20 cellular contexts compared by ENCODE assay signal in the genomic region with DNA sequence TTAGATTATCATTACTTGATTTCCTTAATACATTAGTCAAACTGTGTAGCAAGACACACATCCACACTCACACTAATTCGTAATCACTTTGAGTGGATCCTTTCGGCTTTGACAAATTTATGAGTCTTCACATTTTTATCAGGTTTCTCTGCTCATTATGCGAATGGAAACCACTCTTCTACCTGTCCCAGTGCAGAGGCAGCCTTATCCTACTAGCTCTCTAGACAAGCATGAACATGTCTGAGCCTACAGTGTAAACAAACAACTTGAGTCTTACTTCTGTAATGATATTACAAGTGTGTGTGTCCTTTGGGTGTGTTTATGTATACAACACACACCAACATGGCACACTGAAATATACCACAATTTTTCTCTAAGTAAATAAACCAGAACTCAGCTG.
DNase-seq lines count a peak whose midpoint lies in the region; FAIRE-seq and TF ChIP-seq lines count a peak whose summit lies in the region.
"Had no signal": no experiment of that assay in that cellular context is flagged by ENCODE, and none has a peak within 500 bp of the region (broad histone marks: within the 10 kb centered on the region; RNA-seq: fewer than 3 reads in every experiment).

No MANE protein-coding gene starts in this region.

- TF ChIP-seq EP300 in H1 (IDR thresholded peaks at IDR 0.05; ENCODE audit: borderline replicate concordance in 1 of 2, low read depth in 2 of 2, low read length in 2 of 2), result no peak

- no peak overlapping the region for H2BK5ac ChIP-seq in H1 (ENCODE audit: low read depth, low read length)

- no peak for FAIRE-seq in H1 (lab: Jason Lieb, UNC)
- FAIRE-seq: H54 had no signal

- H3K18ac ChIP-seq in H1 (ENCODE audit: extremely low read depth, low read length), result no peak overlapping the region

- H3K4me1 ChIP-seq in HEK293 (ENCODE audit: control insufficient read depth, insufficient read depth, low read length) (no peaks in the 10 kb centered on the region), H1 (replicated peaks in 1 of 4; ENCODE audit: control insufficient read depth in 3 of 4, insufficient read depth in 4 of 4, low read length in 3 of 4) (peaks cover 0 to 4% (median 1%) of the 10 kb centered on the region in 4 experiments; a peak in 2 of 7 replicates), GM23248 (ENCODE audit: insufficient read depth) (no peaks in the 10 kb centered on the region)
- H3K4me1 ChIP-seq: BLaER1 treated with 17β-estradiol and CSF1 and Interleukin-3, amounts not matched to agents 10 nM and 100 nM had no signal

- H3K9me2 ChIP-seq in GM23248 (ENCODE audit: insufficient read depth), result no peaks in the 10 kb centered on the region

- H2BK120ac ChIP-seq in H1 (replicated peaks; ENCODE audit: low read depth, low read length), result no peak overlapping the region

- H3K36me3 ChIP-seq in HEK293 (ENCODE audit: control insufficient read depth in 2 of 2, insufficient read depth in 1 of 2, low read length in 2 of 2), result no peaks in the 10 kb centered on the region
- H3K36me3 ChIP-seq in H1 (ENCODE audit: control insufficient read depth in 2 of 4, insufficient read depth in 4 of 4, low read length in 3 of 4), result no peaks in the 10 kb centered on the region
- no peaks in the 10 kb centered on the region for H3K36me3 ChIP-seq in GM23248 (ENCODE audit: low read depth)
- H3K36me3 ChIP-seq: BLaER1 treated with 17β-estradiol and CSF1 and Interleukin-3, amounts not matched to agents 10 nM and 100 nM had no signal

- WGBS in H1 (ENCODE audit: extremely low coverage in 1 of 2, insufficient coverage in 1 of 2, insufficient read length in 1 of 2, insufficient replicate concordance in 2 of 2, low coverage in 1 of 2, low lambda C conversion rate in 2 of 2, missing lambda C conversion rate in 1 of 2), 2 experiments, result 93% methylated on average over 3 of the region's 3 CpGs; no CpG with 5 or more reads in 1 of the 2 experiments
- WGBS in GM23248 (ENCODE audit: low coverage in 1 of 2, low lambda C conversion rate in 2 of 2, missing lambda C conversion rate in 2 of 2), 2 experiments, result 30 to 31% methylated on average over 3 of the region's 3 CpGs

- H4K8ac ChIP-seq in H1 (ENCODE audit: extremely low read depth, insufficient read depth, low read length), result no peak overlapping the region

- H3K4me2 ChIP-seq in H1 (ENCODE audit: insufficient read depth in 1 of 2, low read depth in 2 of 2, low read length in 2 of 2) (no peak overlapping the region), GM23248 (ENCODE audit: unreplicated experiment) (no peak overlapping the region)
- H3K4me2 ChIP-seq: BLaER1 treated with 17β-estradiol and CSF1 and Interleukin-3, amounts not matched to agents 10 nM and 100 nM had no signal

- H3K27ac ChIP-seq in HEK293 (ENCODE audit: extremely low read depth, low read depth, low read length), result no peak overlapping the region
- H3K27ac ChIP-seq in H1 (ENCODE audit: low read depth, low read length), result no peak overlapping the region
- H3K27ac ChIP-seq in GM23248, result no peak overlapping the region
- H3K27ac ChIP-seq: 22Rv1; BLaER1 treated with 17β-estradiol and CSF1 and Interleukin-3, amounts not matched to agents 10 nM and 100 nM had no signal

- H3K23me2 ChIP-seq in H1 (ENCODE audit: low read depth, low read length), result no peaks in the 10 kb centered on the region

- no peaks in the 10 kb centered on the region for H3K79me2 ChIP-seq in H1 (ENCODE audit: control insufficient read depth in 1 of 2, insufficient read depth in 2 of 2, low read length in 2 of 2)
- no peaks in the 10 kb centered on the region for H3K79me2 ChIP-seq in GM23248 (ENCODE audit: insufficient read depth)

- no peak overlapping the region for H2BK20ac ChIP-seq in H1 (ENCODE audit: low read length)

- H4K20me1 ChIP-seq in H1 (replicated peaks in 1 of 2; ENCODE audit: control insufficient read depth in 1 of 2, insufficient read depth in 2 of 2, low read length in 2 of 2) (no peaks in the 10 kb centered on the region), GM23248 (ENCODE audit: insufficient read depth) (no peaks in the 10 kb centered on the region)
- H4K20me1 ChIP-seq: BLaER1 treated with 17β-estradiol and CSF1 and Interleukin-3, amounts not matched to agents 10 nM and 100 nM had no signal

- DNase-seq in NCI-H1417 (lab: John Stamatoyannopoulos, UW), result peak; percentile 7 to 70 (median 52)
- DNase-seq in NCI-H1417 treated with DMSO at 0.1 percent for 48 hours (lab: John Stamatoyannopoulos, UW), result no peak
- peak; percentile 87 for DNase-seq in NCI-H510A (lab: John Stamatoyannopoulos, UW)
- no peak for DNase-seq in H1 (ENCODE audit: low read depth in 1 of 2, low spot score in 2 of 2)
- no peak for DNase-seq in GM23248
- no peak for DNase-seq in head of caudate nucleus
- no peak for DNase-seq in AML-193 (lab: John Stamatoyannopoulos, UW)
- DNase-seq: COR-L47, GF-D8, IMR-90, Kasumi-1, NCI-H1436 treated with DMSO at 0.1 percent for 48 hours, NCI-H2081 treated with DMSO at 0.1 percent for 48 hours, NCI-H82, SHP77 treated with DMSO at 0.1 percent for 48 hours, T-helper 17 cell had no signal

- H3K14ac ChIP-seq in H1 (ENCODE audit: insufficient read length), result no peak overlapping the region

- H4K5ac ChIP-seq in H1 (ENCODE audit: insufficient read length, low read depth, low read length), result no peak overlapping the region

- no peak overlapping the region for H4K91ac ChIP-seq in H1 (replicated peaks; ENCODE audit: insufficient read length, low read length)

- CTCF ChIA-PET in HEK293 (lab: Yijun Ruan, JAX) (no interaction called here), H1 (lab: Charles Lee; ENCODE audit: partially characterized antibody) (no interaction called here)

- H2BK12ac ChIP-seq in H1 (ENCODE audit: low read depth, low read length), result no peak overlapping the region

- no peak overlapping the region for H2BK15ac ChIP-seq in H1 (ENCODE audit: low read length)

- H3K9me3 ChIP-seq in HEK293 (ENCODE audit: control insufficient read depth, insufficient read depth, low read depth, low read length), result no peaks in the 10 kb centered on the region
- H3K9me3 ChIP-seq in H1 (ENCODE audit: insufficient read depth in 2 of 2, low read depth in 1 of 2, low read length in 1 of 2), result no peaks in the 10 kb centered on the region
- no peaks in the 10 kb centered on the region for H3K9me3 ChIP-seq in GM23248 (ENCODE audit: low read depth)
- H3K9me3 ChIP-seq: BLaER1 treated with 17β-estradiol and CSF1 and Interleukin-3, amounts not matched to agents 10 nM and 100 nM had no signal

- intact Hi-C loops in head of caudate nucleus (cut with DNase I), result no loop called here

- POLR2A ChIA-PET in HEK293 (lab: Yijun Ruan, JAX), result no interaction called here
- POLR2A ChIA-PET in H1 (lab: Charles Lee; ENCODE audit: partially characterized antibody), result no interaction called here

- no peak overlapping the region for H3K4me3 ChIP-seq in HEK293 (ENCODE audit: low read depth, low read length)
- no peak overlapping the region for H3K4me3 ChIP-seq in H1 (ENCODE audit: extremely low read depth in 1 of 4, insufficient read depth in 2 of 4, low read depth in 3 of 4, low read length in 4 of 4)
- H3K4me3 ChIP-seq in GM23248, result no peak overlapping the region
- H3K4me3 ChIP-seq: BLaER1 treated with 17β-estradiol and CSF1 and Interleukin-3, amounts not matched to agents 10 nM and 100 nM had no signal

- H3F3A ChIP-seq in GM23248 (ENCODE audit: insufficient read depth), result no peaks in the 10 kb centered on the region

- H3K56ac ChIP-seq in H1 (replicated peaks; ENCODE audit: insufficient read length, low read depth, low read length), result no peak overlapping the region

- no peak for TF ChIP-seq POLR2A in H1 (IDR thresholded peaks at IDR 0.05; ENCODE audit: control extremely low read depth in 1 of 2, low read depth in 2 of 2, low read length in 2 of 2)

- H3K79me1 ChIP-seq in H1 (ENCODE audit: low read depth, low read length), result no peaks in the 10 kb centered on the region

- H3K4ac ChIP-seq in H1 (replicated peaks; ENCODE audit: insufficient read length, low read depth, low read length), result no peak overlapping the region

- H2AFZ ChIP-seq in H1 (ENCODE audit: low read length) (peak overlapping the region; percentile 82; the same call in 1 of the 2 replicates), GM23248 (no peak overlapping the region)

- H3K9ac ChIP-seq in H1 (replicated peaks in 1 of 4; ENCODE audit: extremely low read depth in 1 of 4, low read depth in 3 of 4, low read length in 3 of 4) (no peak overlapping the region), GM23248 (no peak overlapping the region)
- H3K9ac ChIP-seq: BLaER1 treated with 17β-estradiol and CSF1 and Interleukin-3, amounts not matched to agents 10 nM and 100 nM had no signal

- no peaks in the 10 kb centered on the region for H3K27me3 ChIP-seq in H1 (replicated peaks in 1 of 4; ENCODE audit: control insufficient read depth in 3 of 4, extremely low read depth in 1 of 4, insufficient read depth in 3 of 4, low read length in 3 of 4)
- H3K27me3 ChIP-seq in GM23248 (replicated peaks; ENCODE audit: insufficient read depth), result no peaks in the 10 kb centered on the region
- H3K27me3 ChIP-seq: BLaER1 treated with 17β-estradiol and CSF1 and Interleukin-3, amounts not matched to agents 10 nM and 100 nM had no signal

- H2AK5ac ChIP-seq in H1 (ENCODE audit: low read depth, low read length), result no peak overlapping the region

- in situ Hi-C loops in GM23248 (cut with MboI), result no loop called here

- no peak for TF ChIP-seq RAD21 in H1 (IDR thresholded peaks at IDR 0.05 in 1 of 2, conservative IDR thresholded peaks at IDR 0.05 in 1 of 2; ENCODE audit: low read depth in 2 of 2, low read length in 2 of 2)

- TF ChIP-seq CTCF in HEK293 (tag by site-specific recombination; IDR thresholded peaks at IDR 0.05) (no peak), H1 (IDR thresholded peaks at IDR 0.05; ENCODE audit: control extremely low read depth in 1 of 3, insufficient read depth in 1 of 3, low read depth in 1 of 3, low read length in 3 of 3) (no peak)

- no peak overlapping the region for H3K23ac ChIP-seq in H1 (ENCODE audit: insufficient read length)

TF ChIP-seq in HEK293, 187 proteins besides CTCF, POLR2A, EP300 and RAD21:
- no peak for TF ChIP-seq FEZF1 (tag by site-specific recombination; IDR thresholded peaks at IDR 0.05)
- TF ChIP-seq TRIM28 (IDR thresholded peaks at IDR 0.05; ENCODE audit: borderline replicate concordance, low read length), result peak; percentile 48; the same call in 1 of the 2 replicates
- no peak for TF ChIP-seq ZNF544 (tag by site-specific recombination; IDR thresholded peaks at IDR 0.05)

TF ChIP-seq in H1, 55 proteins besides CTCF, POLR2A, EP300 and RAD21:
- TF ChIP-seq NANOG (IDR thresholded peaks at IDR 0.05; ENCODE audit: insufficient read depth, low read depth, low read length, poor library complexity, severe bottlenecking) (no peak), RBBP5 (IDR thresholded peaks at IDR 0.05; ENCODE audit: borderline replicate concordance, low read depth, low read length) (no peak), KDM5A (IDR thresholded peaks at IDR 0.05; ENCODE audit: low read length) (no peak), SAP30 (IDR thresholded peaks at IDR 0.05; ENCODE audit: insufficient read depth, insufficient replicate concordance, low read length) (no peak), FOSL1 (IDR thresholded peaks at IDR 0.05; ENCODE audit: insufficient read depth, low read depth, low read length) (no peak), NRF1 (IDR thresholded peaks at IDR 0.05; ENCODE audit: low read depth, low read length) (no peak), KDM1A (IDR thresholded peaks at IDR 0.05; ENCODE audit: borderline replicate concordance, low read length) (no peak)
TF ChIP-seq in H1: peak in this region for 0.

Comparison
In these comparisons a context has a peak if more than half of its experiments do, and no peak if none do; other contexts are left out.
1. DNase-seq: peak in NCI-H1417 (3 of 3) and NCI-H510A (single experiment); none in NCI-H1417 treated with DMSO at 0.1 percent for 48 hours (single experiment), H1 (0 of 2), GM23248 (single experiment), head of caudate nucleus (0 of 42) and AML-193 (0 of 2).